In genomic region chr4:184345573-184345922, GRCh38 we compare ENCODE assay signal across 9 cellular contexts.
A peak's percentile ranks its signal among the peaks of the same experiment; 100 is the strongest.
DNase-seq lines count a peak whose midpoint lies in the region; ATAC-seq and TF ChIP-seq lines count a peak whose summit lies in the region.
"Had no signal": no experiment of that assay in that cellular context is flagged by ENCODE, and none has a peak within 500 bp of the region (broad histone marks: within the 10 kb centered on the region; RNA-seq: fewer than 3 reads in every experiment).

No MANE protein-coding gene starts in this region.

- H3K27ac ChIP-seq in MM.1S (ENCODE audit: low read length) (peak overlapping the region; percentile 86), testis (no peak overlapping the region)
- H3K27ac ChIP-seq: PC-9 had no signal

- H3K9me3 ChIP-seq in MM.1S (replicated peaks; ENCODE audit: insufficient read depth, low read length) (no peaks in the 10 kb centered on the region), testis (no peaks in the 10 kb centered on the region)

- peak overlapping the region; percentile 68; the same call in 1 of the 2 replicates for H3K9ac ChIP-seq in MM.1S (ENCODE audit: low read length)

- no peaks in the 10 kb centered on the region for H3K36me3 Mint-ChIP-seq in dendritic cell treated with granulocyte-macrophage colony-stimulating factor and Interleukin-4, amounts not matched to agents 40 ng/mL and 50 ng/mL, for 4 days (ENCODE audit: low read depth)

- H3K4me1 Mint-ChIP-seq in dendritic cell treated with granulocyte-macrophage colony-stimulating factor and Interleukin-4, amounts not matched to agents 40 ng/mL and 50 ng/mL, for 4 days (ENCODE audit: low read depth), result peaks cover 80% of the 10 kb centered on the region

- H3K4me1 ChIP-seq in MM.1S (ENCODE audit: low read length) (peaks cover 54% of the 10 kb centered on the region), testis (peaks cover 40% of the 10 kb centered on the region)

- no peak for DNase-seq in MM.1S
- peak; percentile 14 to 62 for DNase-seq in lung microvascular endothelial cell (ENCODE audit: low read depth in 2 of 2)
- peak; percentile 23 for DNase-seq in testis
- no peak for DNase-seq in activated T-cell treated with anti-CD3 and anti-CD28 coated beads, Interleukin-2, amount 50 U/mL, for 1 hour
- DNase-seq in COR-L47 (lab: John Stamatoyannopoulos, UW), result no peak
- DNase-seq: caudate nucleus, PC-9 had no signal

- H4K20me1 ChIP-seq in MM.1S (ENCODE audit: insufficient read depth, low read length), result no peaks in the 10 kb centered on the region

- peak overlapping the region; percentile 17 for H2AFZ ChIP-seq in MM.1S (ENCODE audit: low read length)
- H2AFZ ChIP-seq: PC-9 had no signal

- no peak for TF ChIP-seq CTCF in MM.1S (IDR thresholded peaks at IDR 0.05; ENCODE audit: low read length)
- no peak for TF ChIP-seq CTCF in testis (IDR thresholded peaks at IDR 0.05)

- TF ChIP-seq POLR2A in testis (IDR thresholded peaks at IDR 0.05), result no peak

- no peaks in the 10 kb centered on the region for H3K27me3 ChIP-seq in MM.1S (replicated peaks; ENCODE audit: insufficient read depth, low read length)
- no peaks in the 10 kb centered on the region for H3K27me3 ChIP-seq in testis

- H3K27ac Mint-ChIP-seq in dendritic cell treated with granulocyte-macrophage colony-stimulating factor and Interleukin-4, amounts not matched to agents 40 ng/mL and 50 ng/mL, for 4 days, result peak overlapping the region; percentile 94

- no peaks in the 10 kb centered on the region for H3K79me2 ChIP-seq in MM.1S (ENCODE audit: low read length)

- H3F3A ChIP-seq in MM.1S (ENCODE audit: insufficient read depth, low read length), result peaks cover 53% of the 10 kb centered on the region

- no peak overlapping the region for H3K4me3 Mint-ChIP-seq in dendritic cell treated with granulocyte-macrophage colony-stimulating factor and Interleukin-4, amounts not matched to agents 40 ng/mL and 50 ng/mL, for 4 days

- H3K9me2 ChIP-seq in MM.1S (replicated peaks; ENCODE audit: insufficient read depth, low read length), result no peaks in the 10 kb centered on the region

- no peak overlapping the region for H3K4me3 ChIP-seq in MM.1S (ENCODE audit: low read length)
- H3K4me3 ChIP-seq in testis, result no peak overlapping the region
- H3K4me3 ChIP-seq: PC-9 had no signal

- intact Hi-C loops in dendritic cell treated with granulocyte-macrophage colony-stimulating factor and Interleukin-4, amounts not matched to agents 40 ng/mL and 50 ng/mL, for 4 days (cut with micrococcal nuclease), result loop anchor here (2.0 kb wide), 1 partner anchor 77 kb away; no protein-coding TSS in a partner anchor
- intact Hi-C loops in testis (cut with DNase I; ENCODE audit: low total_unique reads), result loop anchor here (10.0 kb wide), 1 partner anchor 49 kb away; no protein-coding TSS in a partner anchor

- 72 to 77% methylated on average over 3 of the region's 3 CpGs for WGBS in testis, 2 donors

- ATAC-seq in HG02623 (IDR thresholded peaks at IDR 0.05; ENCODE audit: unreplicated experiment), result no peak

- H3K36me3 ChIP-seq in MM.1S (replicated peaks; ENCODE audit: insufficient read depth, low read length) (no peaks in the 10 kb centered on the region), testis (ENCODE audit: low read depth, missing control alignments) (no peaks in the 10 kb centered on the region)

- no peaks in the 10 kb centered on the region for H3K9me3 Mint-ChIP-seq in dendritic cell treated with granulocyte-macrophage colony-stimulating factor and Interleukin-4, amounts not matched to agents 40 ng/mL and 50 ng/mL, for 4 days

- H3K4me2 ChIP-seq in MM.1S (ENCODE audit: low read depth, low read length), result peak overlapping the region; percentile 92; the same call in 1 of the 2 replicates
- H3K4me2 ChIP-seq: PC-9 had no signal

- H3K27me3 Mint-ChIP-seq in dendritic cell treated with granulocyte-macrophage colony-stimulating factor and Interleukin-4, amounts not matched to agents 40 ng/mL and 50 ng/mL, for 4 days, result no peaks in the 10 kb centered on the region

Comparison
In these comparisons a context has a peak if more than half of its experiments do, and no peak if none do; other contexts are left out.
1. DNase-seq: peak in lung microvascular endothelial cell (2 of 2) and testis (single experiment); none in MM.1S (single experiment), activated T-cell treated with anti-CD3 and anti-CD28 coated beads, Interleukin-2, amount 50 U/mL, for 1 hour (single experiment) and COR-L47 (single experiment).